ENCODE assay signal across 1 cellular context in the genomic region with DNA sequence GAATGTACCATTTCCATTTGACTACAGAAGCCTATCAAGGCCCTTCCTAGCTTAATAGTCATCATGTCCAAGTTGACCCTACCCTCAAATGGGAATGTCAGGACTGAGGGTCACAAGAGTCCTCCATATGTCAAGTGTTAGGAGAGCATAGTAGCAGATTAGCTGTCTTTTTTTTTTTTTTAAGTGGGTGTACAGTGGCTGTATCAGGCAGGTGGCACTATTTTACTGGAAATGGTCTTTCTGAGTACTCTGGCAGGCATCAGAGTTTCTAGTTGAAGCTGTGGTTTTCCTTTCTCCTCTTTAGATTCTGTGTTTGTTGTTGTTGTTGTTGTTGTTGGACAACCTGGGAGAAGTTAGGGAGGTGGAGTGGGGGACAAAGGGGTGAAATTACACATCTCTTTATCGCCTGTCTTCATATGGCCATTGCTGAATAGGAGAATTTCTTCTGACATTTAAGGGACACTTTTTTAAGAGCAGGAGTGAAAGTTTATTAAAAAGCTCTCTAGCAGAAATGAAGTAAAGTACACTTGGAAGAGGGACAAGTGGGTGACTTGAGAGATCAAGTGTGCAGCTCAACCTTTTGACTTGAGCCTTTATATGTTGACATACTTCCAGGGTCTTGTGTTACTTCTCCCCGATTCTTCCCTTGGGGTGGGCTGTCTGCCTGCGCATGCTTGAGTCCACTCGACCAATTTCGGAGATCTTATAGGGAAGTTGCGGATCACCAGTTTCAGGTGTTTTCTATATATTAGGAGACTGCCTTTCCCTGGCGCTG.
TF ChIP-seq lines count a peak whose summit lies in the region.

No MANE protein-coding gene starts in this region.

TF ChIP-seq in HCT116, 20 proteins besides CTCF, POLR2A, EP300 and RAD21 (continued from another document):
- TF ChIP-seq TCF7L2 (IDR thresholded peaks at IDR 0.05; ENCODE audit: borderline replicate concordance, extremely low read depth, insufficient read depth, insufficient read length): no peak
- TF ChIP-seq FOSL1 (IDR thresholded peaks at IDR 0.05; ENCODE audit: low read depth): no peak
- no peak for TF ChIP-seq EZH2phosphoT487 (IDR thresholded peaks at IDR 0.05; ENCODE audit: borderline replicate concordance)
- TF ChIP-seq CBX3 (IDR thresholded peaks at IDR 0.05; ENCODE audit: low read depth): no peak
